19 cellular contexts compared by ENCODE assay signal in genomic region chr16:57009641-57010170, GRCh38. TPM values are rescaled to one million over a fixed set of nuclear protein-coding genes. Genes with fewer than 3 reads are reported as not detected.
A peak's percentile ranks its signal among the peaks of the same experiment; 100 is the strongest.
DNase-seq lines count a peak whose midpoint lies in the region; ATAC-seq lines count a peak whose summit lies in the region.
"Had no signal": no experiment of that assay in that cellular context is flagged by ENCODE, and none has a peak within 500 bp of the region (broad histone marks: within the 10 kb centered on the region; RNA-seq: fewer than 3 reads in every experiment).

No MANE protein-coding gene starts in this region.

- H3K4me3 ChIP-seq in CD4-positive, CD25-positive, alpha-beta regulatory T cell (ENCODE audit: low read depth, low read length) = peak overlapping the region; percentile 39
- H3K4me3 ChIP-seq in H7 (ENCODE audit: insufficient read depth, low read depth, low read length) (no peak overlapping the region), HAP-1 (no peak overlapping the region)
- no peak overlapping the region for H3K4me3 ChIP-seq in naive thymus-derived CD4-positive, alpha-beta T cell (ENCODE audit: low read length)
- H3K4me3 ChIP-seq: thyroid gland had no signal

- no peaks in the 10 kb centered on the region for H3K9me3 ChIP-seq in CD4-positive, CD25-positive, alpha-beta regulatory T cell (ENCODE audit: control insufficient read depth in 2 of 2, low read length in 2 of 2)
- no peaks in the 10 kb centered on the region for H3K9me3 ChIP-seq in naive thymus-derived CD4-positive, alpha-beta T cell (ENCODE audit: control insufficient read depth in 2 of 3, low read length in 3 of 3)
- no peaks in the 10 kb centered on the region for H3K9me3 ChIP-seq in HAP-1
- H3K9me3 ChIP-seq: BE2C, SK-N-SH, thyroid gland had no signal

- POLR2A ChIA-PET in naive thymus-derived CD4-positive, alpha-beta T cell (lab: Charles Lee) = interaction anchor here (0.6 to 13.1 kb wide), 12 partner anchors 10 to 235 kb away, joined by 3 to 182 read pairs (median 4); partner anchors contain the start of gene NLRC5

- peaks cover 37 to 90% (median 64%) of the 10 kb centered on the region in 4 donors for H3K4me1 Mint-ChIP-seq in CD4-positive, CD25-positive, alpha-beta regulatory T cell
- peaks cover 43 to 95% (median 82%) of the 10 kb centered on the region in 7 donors for H3K4me1 Mint-ChIP-seq in naive thymus-derived CD4-positive, alpha-beta T cell
- H3K4me1 Mint-ChIP-seq: brain, neural crest cell had no signal

- H3K27me3 ChIP-seq in CD4-positive, CD25-positive, alpha-beta regulatory T cell (ENCODE audit: control insufficient read depth, insufficient read depth, low read length) = no peaks in the 10 kb centered on the region
- H3K27me3 ChIP-seq in H7 (ENCODE audit: control insufficient read depth, insufficient read depth, low read length) (no peaks in the 10 kb centered on the region), HAP-1 (ENCODE audit: low read depth) (no peaks in the 10 kb centered on the region)
- H3K27me3 ChIP-seq in naive thymus-derived CD4-positive, alpha-beta T cell (ENCODE audit: control insufficient read depth in 2 of 2, insufficient read depth in 2 of 2, low read length in 2 of 2) = no peaks in the 10 kb centered on the region
- H3K27me3 ChIP-seq: BE2C, thyroid gland had no signal

- peaks cover 34% of the 10 kb centered on the region for H3K36me3 Mint-ChIP-seq in CD4-positive, CD25-positive, alpha-beta regulatory T cell
- peaks cover 0 to 39% (median 22%) of the 10 kb centered on the region in 5 donors for H3K36me3 Mint-ChIP-seq in naive thymus-derived CD4-positive, alpha-beta T cell
- H3K36me3 Mint-ChIP-seq: brain had no signal

- no peaks in the 10 kb centered on the region for H3K9me3 Mint-ChIP-seq in CD4-positive, CD25-positive, alpha-beta regulatory T cell
- H3K9me3 Mint-ChIP-seq in naive thymus-derived CD4-positive, alpha-beta T cell = peaks cover 0 to 2% (median 0%) of the 10 kb centered on the region in 11 donors
- H3K9me3 Mint-ChIP-seq: brain, neural crest cell had no signal

- CTCF ChIA-PET in naive thymus-derived CD4-positive, alpha-beta T cell (lab: Charles Lee) = interaction anchor here (0.6 to 1.0 kb wide), 8 partner anchors 8 to 238 kb away, joined by 3 to 7 read pairs (median 3); no protein-coding TSS in a partner anchor

- intact Hi-C loops in naive thymus-derived CD4-positive, alpha-beta T cell (cut with micrococcal nuclease) = loop anchor here in 1 of 2 donors (1.0 kb wide), 1 partner anchor 8 kb away; no protein-coding TSS in a partner anchor

- H3K27ac ChIP-seq in CD4-positive, CD25-positive, alpha-beta regulatory T cell (ENCODE audit: insufficient read depth, low read length, poor library complexity, severe bottlenecking) = peak overlapping the region; percentile 62
- H3K27ac ChIP-seq in naive thymus-derived CD4-positive, alpha-beta T cell (ENCODE audit: low read depth, low read length) = peak overlapping the region; percentile 64
- H3K27ac ChIP-seq: epithelial cell of prostate, thyroid gland had no signal

- in situ Hi-C loops in HAP-1 (cut with MboI; ENCODE audit: low sequenced_read_pairs) = no loop called here

- peak; percentile 26 to 27 for ATAC-seq in CD4-positive, CD25-positive, alpha-beta regulatory T cell (ENCODE audit: low read depth in 2 of 2)
- peak; percentile 30 for ATAC-seq in naive thymus-derived CD4-positive, alpha-beta T cell
- ATAC-seq in GM19395 (IDR thresholded peaks at IDR 0.05; ENCODE audit: unreplicated experiment) = no peak

- H3K4me3 Mint-ChIP-seq in CD4-positive, CD25-positive, alpha-beta regulatory T cell = peak overlapping the region; percentile 71 to 81 (median 75)
- H3K4me3 Mint-ChIP-seq in naive thymus-derived CD4-positive, alpha-beta T cell = peak overlapping the region; percentile 31 to 79 (median 60)
- H3K4me3 Mint-ChIP-seq: brain, neural crest cell had no signal

- DNase-seq in CD4-positive, CD25-positive, alpha-beta regulatory T cell = peak in 2 of 3 donors; percentile 31 to 56
- peak; percentile 4 for DNase-seq in H7
- DNase-seq in activated CD8-positive, alpha-beta memory T cell treated with anti-CD3 and anti-CD28 coated beads, Interleukin-2, amount 50 U/mL, for 48 hours = peak; percentile 46
- DNase-seq in naive thymus-derived CD4-positive, alpha-beta T cell = peak in 1 of 9 donors; percentile 41
- no peak for DNase-seq in HT-29 (ENCODE audit: low spot score)
- DNase-seq in middle frontal gyrus (ENCODE audit: extremely low spot score, low spot score) = no peak
- no peak for DNase-seq in HAP-1 (ENCODE audit: low spot score in 2 of 2)
- DNase-seq: BE2C, cortex of kidney, foreskin melanocyte, mesendoderm, NCI-H146, SK-N-SH, thyroid gland had no signal

- no peaks in the 10 kb centered on the region for H3K27me3 Mint-ChIP-seq in CD4-positive, CD25-positive, alpha-beta regulatory T cell
- no peaks in the 10 kb centered on the region for H3K27me3 Mint-ChIP-seq in naive thymus-derived CD4-positive, alpha-beta T cell
- H3K27me3 Mint-ChIP-seq: brain had no signal

- peak overlapping the region; percentile 38 to 95 (median 89) for H3K27ac Mint-ChIP-seq in CD4-positive, CD25-positive, alpha-beta regulatory T cell
- peak overlapping the region; percentile 71 to 97 (median 93) for H3K27ac Mint-ChIP-seq in naive thymus-derived CD4-positive, alpha-beta T cell
- H3K27ac Mint-ChIP-seq: brain had no signal

- peaks cover 89% of the 10 kb centered on the region for H3K4me1 ChIP-seq in CD4-positive, CD25-positive, alpha-beta regulatory T cell (ENCODE audit: control insufficient read depth, insufficient read depth, low read length, poor library complexity, severe bottlenecking)
- peaks cover 75 to 84% of the 10 kb centered on the region in 2 donors for H3K4me1 ChIP-seq in naive thymus-derived CD4-positive, alpha-beta T cell (ENCODE audit: control insufficient read depth in 2 of 2, insufficient read depth in 2 of 2, low read length in 2 of 2)
- H3K4me1 ChIP-seq in HAP-1 = peaks cover 4% of the 10 kb centered on the region; the same call in 1 of the 2 replicates
- H3K4me1 ChIP-seq: BE2C, thyroid gland had no signal

- peaks cover 19% of the 10 kb centered on the region for H3K36me3 ChIP-seq in CD4-positive, CD25-positive, alpha-beta regulatory T cell (ENCODE audit: control insufficient read depth, insufficient read depth, low read length)
- no peaks in the 10 kb centered on the region for H3K36me3 ChIP-seq in H7 (replicated peaks; ENCODE audit: control insufficient read depth, insufficient read depth, low read length)
- peaks cover 0 to 6% (median 0%) of the 10 kb centered on the region in 3 experiments for H3K36me3 ChIP-seq in naive thymus-derived CD4-positive, alpha-beta T cell (ENCODE audit: control insufficient read depth in 2 of 3, insufficient read depth in 3 of 3, low read length in 3 of 3)
- H3K36me3 ChIP-seq in HAP-1 (replicated peaks) = no peaks in the 10 kb centered on the region
- H3K36me3 ChIP-seq: BE2C, thyroid gland had no signal

RNA-seq across cellular contexts. Expression of gene NLRC5, which starts 20.3 kb away (rescaled TPM):
- 842 TPM for total RNA-seq in CD4-positive, CD25-positive, alpha-beta regulatory T cell
- 100 to 1,000 TPM in 1 of 4 donors, 10 to 100 TPM in 3; 75.3 to 112 (median 97.2) TPM for polyA plus RNA-seq in CD4-positive, CD25-positive, alpha-beta regulatory T cell
- total RNA-seq in H7 (2014; rRNA removed; shearing (Covaris generic)) = 0.80 and 0.85 TPM in 2 replicates
- 100 to 1,000 TPM; 380 to 615 (median 394) TPM for total RNA-seq in naive thymus-derived CD4-positive, alpha-beta T cell
- polyA plus RNA-seq in naive thymus-derived CD4-positive, alpha-beta T cell = 100 to 1,000 TPM in 1 of 2 donors, 10 to 100 TPM in 1; 76.0 to 122 TPM
- 4.2 and 8.2 TPM in 2 replicates for total RNA-seq in HT-29 (2014; rRNA removed; shearing (Covaris generic))

RNA-seq across cellular contexts. Expression of gene CETP, which starts 48.0 kb away (rescaled TPM):
- not detected for total RNA-seq in CD4-positive, CD25-positive, alpha-beta regulatory T cell
- under 1 TPM in 1 of 4 donors, not detected in 3; 0.27 TPM for polyA plus RNA-seq in CD4-positive, CD25-positive, alpha-beta regulatory T cell
- not detected in 2 replicates for total RNA-seq in H7 (2014; rRNA removed; shearing (Covaris generic))
- total RNA-seq in naive thymus-derived CD4-positive, alpha-beta T cell = not detected
- polyA plus RNA-seq in naive thymus-derived CD4-positive, alpha-beta T cell = under 1 TPM; 0.17 to 0.25 TPM
- total RNA-seq in HT-29 (2014; rRNA removed; shearing (Covaris generic)) = not detected in 2 replicates
- total RNA-seq: MCF 10A, neural crest cell had no signal
- polyA plus RNA-seq: SK-N-SH had no signal

Comparison
In these comparisons a context has a peak if more than half of its experiments do, and no peak if none do; other contexts are left out.
1. DNase-seq: peak in CD4-positive, CD25-positive, alpha-beta regulatory T cell (2 of 3), H7 (single experiment) and activated CD8-positive, alpha-beta memory T cell treated with anti-CD3 and anti-CD28 coated beads, Interleukin-2, amount 50 U/mL, for 48 hours (single experiment); none in HT-29 (single experiment), middle frontal gyrus (single experiment) and HAP-1 (0 of 2).
2. RNA of gene NLRC5, which starts 20.3 kb away (total RNA-seq): 842 TPM in CD4-positive, CD25-positive, alpha-beta regulatory T cell (single experiment) and 380 to 615 TPM in naive thymus-derived CD4-positive, alpha-beta T cell; 4.2 to 8.2 TPM in HT-29 and 0.80 to 0.85 TPM in H7; every median in the first group is over 10 times any median in the second.